ENCODE assay signal across 13 cellular contexts in the genomic region with DNA sequence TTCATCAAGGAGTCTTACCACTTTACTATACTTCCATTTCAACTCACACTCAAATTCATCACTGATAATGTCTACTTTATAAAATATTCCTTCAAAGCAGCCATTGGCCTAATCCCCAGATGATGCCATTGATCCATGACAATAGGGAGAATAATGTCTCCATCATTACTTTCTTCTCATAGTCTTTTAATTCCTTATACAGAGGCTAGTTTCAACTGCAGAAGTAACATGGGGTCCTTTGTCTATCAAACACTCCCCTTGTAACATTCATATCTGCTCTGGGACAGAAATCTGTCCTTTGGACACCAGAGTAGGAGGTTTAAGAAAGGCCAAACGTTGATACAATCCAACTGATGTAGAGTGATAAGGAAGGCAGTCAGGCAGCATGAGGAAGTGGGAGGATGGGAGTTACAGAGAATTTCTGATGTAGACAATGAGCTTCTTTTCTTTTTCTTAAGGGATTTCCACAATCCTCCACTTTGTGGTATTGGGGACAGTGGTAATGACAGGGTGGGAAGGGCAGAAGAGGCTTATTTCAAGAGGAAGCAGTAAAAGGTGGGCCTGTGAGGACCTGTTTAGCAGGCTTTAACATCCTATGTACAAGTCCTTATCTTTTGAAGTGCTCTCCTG. TPM values are rescaled to one million over a fixed set of nuclear protein-coding genes. Genes with fewer than 3 reads are reported as not detected.
DNase-seq lines count a peak whose midpoint lies in the region; ATAC-seq lines count a peak whose summit lies in the region.
"Had no signal": no experiment of that assay in that cellular context is flagged by ENCODE, and none has a peak within 500 bp of the region (broad histone marks: within the 10 kb centered on the region; RNA-seq: fewer than 3 reads in every experiment).

No MANE protein-coding gene starts in this region.

- H2BK15ac ChIP-seq in mesenchymal stem cell (ENCODE audit: low read depth, poor library complexity, severe bottlenecking), result no peak overlapping the region

- no peak overlapping the region for H2BK5ac ChIP-seq in mesenchymal stem cell (ENCODE audit: low read depth, low read length, poor library complexity, severe bottlenecking)

- H3K4me2 ChIP-seq in mesenchymal stem cell (ENCODE audit: low read length, poor library complexity, severe bottlenecking), result no peak overlapping the region

- H3K79me1 ChIP-seq in mesenchymal stem cell (replicated peaks; ENCODE audit: low read length, poor library complexity, severe bottlenecking), result no peaks in the 10 kb centered on the region

- H3K4me1 ChIP-seq in mesenchymal stem cell (ENCODE audit: control insufficient read depth, insufficient read depth, low read depth, low read length), result no peaks in the 10 kb centered on the region

- H3K27me3 ChIP-seq in mesenchymal stem cell (ENCODE audit: control insufficient read depth in 1 of 2, insufficient read depth in 1 of 2, low read length in 2 of 2), result peaks cover 5 to 28% of the 10 kb centered on the region in 2 experiments

- no peak overlapping the region for H2AK5ac ChIP-seq in mesenchymal stem cell (ENCODE audit: low read length, severe bottlenecking)

- H3K27me3 Mint-ChIP-seq in activated naive CD8-positive, alpha-beta T cell treated with anti-CD3 and anti-CD28 coated beads, Interleukin-2, amount 50 U/mL, for 24 hours, result no peaks in the 10 kb centered on the region

- H3K36me3 ChIP-seq in mesenchymal stem cell (ENCODE audit: control insufficient read depth in 1 of 2, insufficient read depth in 2 of 2, low read depth in 1 of 2, low read length in 2 of 2), result no peaks in the 10 kb centered on the region

- 10% methylated on average over 1 of the region's 1 CpG for WGBS in mesenchymal stem cell

- H3K9ac ChIP-seq in mesenchymal stem cell (ENCODE audit: low read length), result no peak overlapping the region

- DNase-seq in DMS53 (lab: John Stamatoyannopoulos, UW) (peak; percentile 12), DMS53 treated with DMSO at 0.1 percent for 48 hours (lab: John Stamatoyannopoulos, UW; ENCODE audit: unreplicated experiment) (no peak), AG08395 (ENCODE audit: low spot score) (no peak), mesenchymal stem cell (no peak)
- no peak for DNase-seq in activated naive CD8-positive, alpha-beta T cell treated with anti-CD3 and anti-CD28 coated beads, Interleukin-2, amount 50 U/mL, for 24 hours
- no peak for DNase-seq in stimulated activated effector memory CD8-positive, alpha-beta T cell treated with anti-CD3 and anti-CD28 coated beads, Interleukin-12 subunit alpha, Interleukin-12 subunit beta, amount 100 ng/mL, for 72 hours (ENCODE audit: low spot score in 2 of 2)
- no peak for DNase-seq in activated CD4-positive, CD25-positive, alpha-beta regulatory T cell (lab: John Stamatoyannopoulos, UW)
- DNase-seq: activated effector memory CD4-positive, alpha-beta T cell treated with Interleukin-2 at 50 U/mL for 16 hours; erythroblast; naive thymus-derived CD4-positive, alpha-beta T cell; NCI-H2029 had no signal

- H2BK12ac ChIP-seq in mesenchymal stem cell (ENCODE audit: low read length in 2 of 2), result no peak overlapping the region

- H3K18ac ChIP-seq in mesenchymal stem cell (ENCODE audit: low read depth in 1 of 2, low read length in 2 of 2), result no peak overlapping the region

- H3K23ac ChIP-seq in mesenchymal stem cell (ENCODE audit: low read length in 2 of 2), result no peak overlapping the region

- H3K9me3 Mint-ChIP-seq in activated naive CD8-positive, alpha-beta T cell treated with anti-CD3 and anti-CD28 coated beads, Interleukin-2, amount 50 U/mL, for 24 hours, result no peaks in the 10 kb centered on the region
- H3K9me3 Mint-ChIP-seq in stimulated activated effector memory CD8-positive, alpha-beta T cell treated with anti-CD3 and anti-CD28 coated beads, Interleukin-12 subunit alpha, Interleukin-12 subunit beta, amount 100 ng/mL, for 72 hours, result no peaks in the 10 kb centered on the region

- no peak overlapping the region for H2BK120ac ChIP-seq in mesenchymal stem cell (ENCODE audit: low read depth, low read length)

- no peaks in the 10 kb centered on the region for H3K36me3 Mint-ChIP-seq in activated naive CD8-positive, alpha-beta T cell treated with anti-CD3 and anti-CD28 coated beads, Interleukin-2, amount 50 U/mL, for 24 hours (ENCODE audit: low read depth)
- H3K36me3 Mint-ChIP-seq in stimulated activated effector memory CD8-positive, alpha-beta T cell treated with anti-CD3 and anti-CD28 coated beads, Interleukin-12 subunit alpha, Interleukin-12 subunit beta, amount 100 ng/mL, for 72 hours, result no peaks in the 10 kb centered on the region
- H3K36me3 Mint-ChIP-seq: naive thymus-derived CD4-positive, alpha-beta T cell had no signal

- no peaks in the 10 kb centered on the region for H3K9me3 ChIP-seq in mesenchymal stem cell (ENCODE audit: control insufficient read depth, low read length)

- no peak overlapping the region for H3K4me3 ChIP-seq in mesenchymal stem cell (ENCODE audit: insufficient read depth in 1 of 2, low read depth in 1 of 2, low read length in 2 of 2)

- H3K4ac ChIP-seq in mesenchymal stem cell (ENCODE audit: low read depth in 1 of 2, low read length in 2 of 2), result no peak overlapping the region

- H3K14ac ChIP-seq in mesenchymal stem cell (ENCODE audit: low read length in 2 of 2), result no peak overlapping the region

- H3K4me3 Mint-ChIP-seq in activated naive CD8-positive, alpha-beta T cell treated with anti-CD3 and anti-CD28 coated beads, Interleukin-2, amount 50 U/mL, for 24 hours, result no peak overlapping the region
- no peak overlapping the region for H3K4me3 Mint-ChIP-seq in stimulated activated effector memory CD8-positive, alpha-beta T cell treated with anti-CD3 and anti-CD28 coated beads, Interleukin-12 subunit alpha, Interleukin-12 subunit beta, amount 100 ng/mL, for 72 hours

- H3K4me1 Mint-ChIP-seq in activated naive CD8-positive, alpha-beta T cell treated with anti-CD3 and anti-CD28 coated beads, Interleukin-2, amount 50 U/mL, for 24 hours, result peaks cover 30% of the 10 kb centered on the region
- peaks cover 21% of the 10 kb centered on the region for H3K4me1 Mint-ChIP-seq in stimulated activated effector memory CD8-positive, alpha-beta T cell treated with anti-CD3 and anti-CD28 coated beads, Interleukin-12 subunit alpha, Interleukin-12 subunit beta, amount 100 ng/mL, for 72 hours

- H3K27ac Mint-ChIP-seq in activated naive CD8-positive, alpha-beta T cell treated with anti-CD3 and anti-CD28 coated beads, Interleukin-2, amount 50 U/mL, for 24 hours, result peak overlapping the region; percentile 75
- H3K27ac Mint-ChIP-seq in stimulated activated effector memory CD8-positive, alpha-beta T cell treated with anti-CD3 and anti-CD28 coated beads, Interleukin-12 subunit alpha, Interleukin-12 subunit beta, amount 100 ng/mL, for 72 hours, result peak overlapping the region; percentile 95

- ATAC-seq in HG03064 (IDR thresholded peaks at IDR 0.05; ENCODE audit: low read depth, unreplicated experiment), result peak; percentile 5
- no peak for ATAC-seq in activated naive CD8-positive, alpha-beta T cell treated with anti-CD3 and anti-CD28 coated beads, Interleukin-2, amount 50 U/mL, for 24 hours
- no peak for ATAC-seq in stimulated activated effector memory CD8-positive, alpha-beta T cell treated with anti-CD3 and anti-CD28 coated beads, Interleukin-12 subunit alpha, Interleukin-12 subunit beta, amount 100 ng/mL, for 72 hours

- no peak overlapping the region for H4K91ac ChIP-seq in mesenchymal stem cell (ENCODE audit: low read length)

- H4K8ac ChIP-seq in mesenchymal stem cell (ENCODE audit: low read length), result no peak overlapping the region

- H3K27ac ChIP-seq in mesenchymal stem cell (ENCODE audit: low read length, poor library complexity, severe bottlenecking), result no peak overlapping the region
- H3K27ac ChIP-seq: 22Rv1 had no signal

- no peak overlapping the region for H2AFZ ChIP-seq in mesenchymal stem cell (ENCODE audit: low read depth, low read length)

RNA-seq across cellular contexts. Expression of gene HLA-DOA, which starts 18.9 kb away (rescaled TPM):
- polyA plus RNA-seq in mesenchymal stem cell (2013, experiment 1 of 2), result 0.22 TPM
- 0.04 TPM for polyA plus RNA-seq in mesenchymal stem cell (2013, experiment 2 of 2)

RNA-seq across cellular contexts. Expression of gene HLA-DPA1, which starts 45.1 kb away (rescaled TPM):
- polyA plus RNA-seq in mesenchymal stem cell (2013, experiment 1 of 2), result 3.1 TPM
- 2.4 TPM for polyA plus RNA-seq in mesenchymal stem cell (2013, experiment 2 of 2)

RNA-seq across cellular contexts. Expression of gene HLA-DPB1, which starts 47.5 kb away (rescaled TPM):
- polyA plus RNA-seq in mesenchymal stem cell (2013, experiment 1 of 2), result 10.6 TPM
- polyA plus RNA-seq in mesenchymal stem cell (2013, experiment 2 of 2), result 8.7 TPM

RNA-seq across cellular contexts. Expression of gene BRD2, which starts 59.9 kb away (rescaled TPM):
- polyA plus RNA-seq in mesenchymal stem cell (2013, experiment 1 of 2), result 132 TPM
- polyA plus RNA-seq in mesenchymal stem cell (2013, experiment 2 of 2), result 129 TPM
